ENCODE assay signal across 23 cellular contexts in the genomic region with DNA sequence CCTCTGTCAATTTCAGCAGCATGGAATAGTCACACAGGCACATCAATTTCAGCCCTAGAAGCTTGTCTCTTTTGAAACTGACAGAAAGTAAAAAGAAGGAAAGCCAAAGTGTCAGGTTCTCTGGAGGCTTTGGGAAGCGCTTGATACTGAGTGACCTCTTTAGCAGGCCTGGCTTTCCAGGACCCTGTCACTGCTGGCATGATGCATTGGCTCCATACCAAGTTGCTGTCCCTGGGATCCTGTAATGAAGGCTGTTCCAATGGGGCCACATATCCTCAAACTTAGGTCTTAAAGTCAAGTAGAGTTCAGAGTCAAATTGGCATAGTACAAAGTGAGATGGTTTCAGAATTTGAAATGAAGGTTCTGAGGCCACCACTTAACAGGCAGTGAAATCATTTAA.
"Had no signal": no experiment of that assay in that cellular context is flagged by ENCODE, and none has a peak within 500 bp of the region (broad histone marks: within the 10 kb centered on the region; RNA-seq: fewer than 3 reads in every experiment).

No MANE protein-coding gene starts in this region.

- H3K4me1 Mint-ChIP-seq: endodermal cell, naive B cell, natural killer cell had no signal

- H3K4me1 ChIP-seq: colonic mucosa, foreskin keratinocyte, gastroesophageal sphincter, heart right ventricle, left lung, lower lobe of right lung had no signal

- H3K27ac Mint-ChIP-seq: dendritic cell treated with granulocyte-macrophage colony-stimulating factor and Interleukin-4, amounts not matched to agents 40 ng/mL and 50 ng/mL, for 4 days; effector memory CD8-positive, alpha-beta T cell; endodermal cell; mesothelial cell of epicardium; naive B cell; natural killer cell had no signal

- H3K36me3 Mint-ChIP-seq: mesothelial cell of epicardium, naive B cell had no signal

- H3K27me3 ChIP-seq: colonic mucosa, foreskin keratinocyte, gastroesophageal sphincter, heart right ventricle, left lung had no signal

- H3K27me3 Mint-ChIP-seq: dendritic cell treated with granulocyte-macrophage colony-stimulating factor and Interleukin-4, amounts not matched to agents 40 ng/mL and 50 ng/mL, for 4 days; effector memory CD8-positive, alpha-beta T cell; naive B cell had no signal

- H3K9me3 ChIP-seq: colonic mucosa, gastroesophageal sphincter, heart right ventricle, left lung, lower lobe of right lung, mucosa of descending colon had no signal

- H3K9me3 Mint-ChIP-seq: endodermal cell, mesothelial cell of epicardium had no signal

- H3K27ac ChIP-seq: colonic mucosa, epithelial cell of prostate, foreskin keratinocyte, gastroesophageal sphincter, heart right ventricle, left lung, lower lobe of right lung had no signal

- H3K4me3 ChIP-seq: colonic mucosa, gastroesophageal sphincter, heart right ventricle, left lung, lower lobe of right lung, mucosa of descending colon had no signal

- H3K4me3 Mint-ChIP-seq: dendritic cell treated with granulocyte-macrophage colony-stimulating factor and Interleukin-4, amounts not matched to agents 40 ng/mL and 50 ng/mL, for 4 days; effector memory CD8-positive, alpha-beta T cell; endodermal cell; mesothelial cell of epicardium; naive B cell; natural killer cell had no signal

- DNase-seq: colonic mucosa; cortex of kidney; effector CD8-positive, alpha-beta T cell; effector memory CD8-positive, alpha-beta T cell; endodermal cell; erythroblast; foreskin keratinocyte; head of caudate nucleus; heart right ventricle; hippocampal formation; left cardiac atrium; left lung; left ventricle myocardium superior; lower lobe of right lung; mesenchymal stem cell; mucosa of descending colon; naive B cell; natural killer cell had no signal

- H3K36me3 ChIP-seq: colonic mucosa, gastroesophageal sphincter, heart right ventricle, left lung, lower lobe of right lung had no signal

- ATAC-seq: effector memory CD8-positive, alpha-beta T cell; esophagus mucosa; foreskin keratinocyte; gastroesophageal sphincter; heart right ventricle; left cardiac atrium; left lung; left ventricle myocardium superior; lower lobe of right lung; mucosa of descending colon; natural killer cell had no signal
